Comparison of ENCODE assay signal across 1 cellular context in genomic region chr6:34697544-34697836, GRCh38.
TF ChIP-seq lines count a peak whose summit lies in the region.

No MANE protein-coding gene starts in this region.

TF ChIP-seq in WTC11, 78 proteins besides CTCF, POLR2A, EP300 and RAD21 (continued from another document):
- TF ChIP-seq E2F5 (CRISPR knock-in tag; IDR thresholded peaks at IDR 0.05) = no peak
